Comparison of ENCODE assay signal across 16 cellular contexts in the genomic region with DNA sequence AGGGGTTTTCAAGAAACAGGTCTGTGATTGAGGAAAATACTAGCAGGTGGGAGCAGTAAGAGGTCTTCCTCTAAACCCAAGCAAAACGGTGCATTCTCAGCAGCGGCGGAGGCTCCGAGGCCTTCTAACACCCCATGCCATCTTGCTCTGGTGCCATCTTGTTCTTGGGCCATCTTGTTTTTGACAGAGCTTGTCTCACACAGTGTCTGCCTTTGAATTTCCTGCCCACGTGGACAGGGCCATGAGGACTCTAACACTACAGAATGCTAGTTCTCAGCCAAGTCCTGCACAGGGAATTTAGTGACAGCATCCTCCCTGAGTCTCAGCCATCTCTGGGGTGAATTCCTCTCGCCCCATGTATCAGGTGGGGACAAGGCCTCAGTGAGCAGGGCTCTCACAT.
"Had no signal": no experiment of that assay in that cellular context is flagged by ENCODE, and none has a peak within 500 bp of the region (broad histone marks: within the 10 kb centered on the region; RNA-seq: fewer than 3 reads in every experiment).

No MANE protein-coding gene starts in this region.

- FAIRE-seq: keratinocyte had no signal

- H3K27me3 Mint-ChIP-seq: activated CD4-positive, alpha-beta T cell treated with anti-CD3 and anti-CD28 coated beads for 36 hours had no signal

- H3K36me3 Mint-ChIP-seq: mesothelial cell of epicardium; stimulated activated memory B cell treated with anti-CD40 and anti-IgM and Interleukin-4, amounts not matched to agents 10 μg/mL and 1 μg/mL and 100 μg/mL, for 72 hours had no signal

- H3K4me3 ChIP-seq: colonic mucosa, lower lobe of right lung, spleen, upper lobe of left lung had no signal

- H3K9me3 Mint-ChIP-seq: activated CD8-positive, alpha-beta T cell treated with anti-CD3 and anti-CD28 coated beads for 36 hours; mesothelial cell of epicardium; neural crest cell; stimulated activated memory B cell treated with anti-CD40 and anti-IgM and Interleukin-4, amounts not matched to agents 10 μg/mL and 1 μg/mL and 100 μg/mL, for 72 hours; T-helper 2 cell treated with Interferon-gamma antibody and Interleukin-4, amounts not matched to agents 5 μg/mL and 100 μg/mL, for 36 hours had no signal

- H3K27ac ChIP-seq: colonic mucosa, lower lobe of right lung, upper lobe of left lung had no signal

- H3K27me3 ChIP-seq: colonic mucosa, upper lobe of left lung had no signal

- ATAC-seq: activated CD4-positive, alpha-beta T cell treated with anti-CD3 and anti-CD28 coated beads for 36 hours; activated CD8-positive, alpha-beta T cell treated with anti-CD3 and anti-CD28 coated beads for 36 hours; stimulated activated memory B cell treated with anti-CD40 and anti-IgM and Interleukin-4, amounts not matched to agents 10 μg/mL and 1 μg/mL and 100 μg/mL, for 72 hours had no signal

- DNase-seq: activated CD4-positive, alpha-beta T cell treated with anti-CD3 and anti-CD28 coated beads for 36 hours; activated CD8-positive, alpha-beta memory T cell treated with anti-CD3 and anti-CD28 coated beads, Interleukin-2, amount 50 U/mL, for 4 hours; effector CD4-positive, alpha-beta T cell; foreskin melanocyte; lower lobe of right lung; stimulated activated CD4-positive, alpha-beta T cell treated with anti-CD3 and anti-CD28 coated beads, Interleukin-1b, Interleukin-23, amount 100 ng/mL, for 48 hours; SW 1271 had no signal

- H3K9me3 ChIP-seq: colonic mucosa, lower lobe of right lung, spleen, upper lobe of left lung had no signal

- H3K27ac Mint-ChIP-seq: activated CD4-positive, alpha-beta T cell treated with anti-CD3 and anti-CD28 coated beads for 36 hours; activated CD8-positive, alpha-beta T cell treated with anti-CD3 and anti-CD28 coated beads for 36 hours; mesothelial cell of epicardium; stimulated activated memory B cell treated with anti-CD40 and anti-IgM and Interleukin-4, amounts not matched to agents 10 μg/mL and 1 μg/mL and 100 μg/mL, for 72 hours; T-helper 2 cell treated with Interferon-gamma antibody and Interleukin-4, amounts not matched to agents 5 μg/mL and 100 μg/mL, for 36 hours had no signal

- H3K36me3 ChIP-seq: colonic mucosa, lower lobe of right lung, spleen, upper lobe of left lung had no signal

- H3K4me3 Mint-ChIP-seq: activated CD4-positive, alpha-beta T cell treated with anti-CD3 and anti-CD28 coated beads for 36 hours; activated CD8-positive, alpha-beta T cell treated with anti-CD3 and anti-CD28 coated beads for 36 hours; mesothelial cell of epicardium; neural crest cell; stimulated activated memory B cell treated with anti-CD40 and anti-IgM and Interleukin-4, amounts not matched to agents 10 μg/mL and 1 μg/mL and 100 μg/mL, for 72 hours; T-helper 2 cell treated with Interferon-gamma antibody and Interleukin-4, amounts not matched to agents 5 μg/mL and 100 μg/mL, for 36 hours had no signal
